ENCODE assay signal across 1 cellular context in genomic region chr9:136847827-136848392, GRCh38.
TF ChIP-seq lines count a peak whose summit lies in the region.

No MANE protein-coding gene starts in this region.

TF ChIP-seq in K562, 482 proteins besides CTCF, POLR2A, EP300 and RAD21 (continues in another document):
- TF ChIP-seq MBD1 (CRISPR knock-in tag; IDR thresholded peaks at IDR 0.05), result no peak
- no peak for TF ChIP-seq ZNF589 (CRISPR knock-in tag; IDR thresholded peaks at IDR 0.05; ENCODE audit: low read depth)
- TF ChIP-seq RNF219 (CRISPR knock-in tag; IDR thresholded peaks at IDR 0.05), result no peak
- TF ChIP-seq ZNF165 (CRISPR knock-in tag; IDR thresholded peaks at IDR 0.05; ENCODE audit: borderline replicate concordance), result peak; percentile 70; the same call in 1 of the 2 replicates
- no peak for TF ChIP-seq SETDB1 (IDR thresholded peaks at IDR 0.05; ENCODE audit: low read length)
- peak; percentile 29 for TF ChIP-seq FIP1L1 (IDR thresholded peaks at IDR 0.05; ENCODE audit: low read depth, low read length, poor library complexity, severe bottlenecking)
- TF ChIP-seq ZNF717 (CRISPR knock-in tag; IDR thresholded peaks at IDR 0.05), result no peak
- TF ChIP-seq ZBTB40 (IDR thresholded peaks at IDR 0.05), result no peak; the same call in 1 of the 2 replicates
- TF ChIP-seq ZBTB40 (CRISPR knock-in tag; IDR thresholded peaks at IDR 0.05), result no peak
- TF ChIP-seq MAZ (CRISPR knock-in tag; conservative IDR thresholded peaks at IDR 0.05 in 1 of 2, IDR thresholded peaks at IDR 0.05 in 1 of 2), result peak in 1 of 2 experiments; percentile 56; a peak in 1 of 4 replicates
- TF ChIP-seq E2F3 (CRISPR knock-in tag; IDR thresholded peaks at IDR 0.05), result no peak
- TF ChIP-seq FOXA1 (IDR thresholded peaks at IDR 0.05; ENCODE audit: borderline replicate concordance), result no peak
- TF ChIP-seq PTBP1 (IDR thresholded peaks at IDR 0.05; ENCODE audit: low read depth, low read length), result no peak
- no peak for TF ChIP-seq ZNF277 (CRISPR knock-in tag; IDR thresholded peaks at IDR 0.05; ENCODE audit: borderline replicate concordance)
- TF ChIP-seq SRSF7 (optimal IDR thresholded peaks at IDR 0.05; ENCODE audit: low read depth, low read length), result no peak
- no peak for TF ChIP-seq POLR3G (IDR thresholded peaks at IDR 0.05; ENCODE audit: extremely low read depth, insufficient read length, insufficient replicate concordance)
- TF ChIP-seq ELF1 (tag; IDR thresholded peaks at IDR 0.05), result no peak
- TF ChIP-seq ZNF224 (CRISPR knock-in tag; IDR thresholded peaks at IDR 0.05), result peak; percentile 59; the same call in 1 of the 2 replicates
- no peak for TF ChIP-seq ZNF780A (CRISPR knock-in tag; IDR thresholded peaks at IDR 0.05)
- no peak for TF ChIP-seq RFX7 (CRISPR knock-in tag; IDR thresholded peaks at IDR 0.05)
- no peak for TF ChIP-seq ATF4 (CRISPR knock-in tag; IDR thresholded peaks at IDR 0.05)
- TF ChIP-seq TBP (optimal IDR thresholded peaks at IDR 0.05; ENCODE audit: low read depth, low read length), result no peak
- no peak for TF ChIP-seq NFE2 (IDR thresholded peaks at IDR 0.05; ENCODE audit: low read depth)
- TF ChIP-seq MEF2D (tag; conservative IDR thresholded peaks at IDR 0.05; ENCODE audit: low read depth), result no peak
- TF ChIP-seq ZNF174 (CRISPR knock-in tag; IDR thresholded peaks at IDR 0.05), result no peak
- TF ChIP-seq POLR3A (IDR thresholded peaks at IDR 0.05; ENCODE audit: borderline replicate concordance, extremely low read depth, insufficient read depth, insufficient read length), result no peak
- no peak for TF ChIP-seq HSF4 (CRISPR knock-in tag; IDR thresholded peaks at IDR 0.05; ENCODE audit: borderline replicate concordance)
- TF ChIP-seq CHAMP1 (IDR thresholded peaks at IDR 0.05), result no peak
- peak; percentile 83 for TF ChIP-seq KDM5B (IDR thresholded peaks at IDR 0.05; ENCODE audit: insufficient replicate concordance, low read depth, low read length)
- no peak for TF ChIP-seq ZNF184 (CRISPR knock-in tag; IDR thresholded peaks at IDR 0.05)
- TF ChIP-seq ZNF436 (CRISPR knock-in tag; IDR thresholded peaks at IDR 0.05), result no peak
- TF ChIP-seq HMG20A (CRISPR knock-in tag; conservative IDR thresholded peaks at IDR 0.05), result no peak
- no peak for TF ChIP-seq PPARD (CRISPR knock-in tag; IDR thresholded peaks at IDR 0.05)
- peak; percentile 61; the same call in 1 of the 2 replicates for TF ChIP-seq FOXK1 (CRISPR knock-in tag; IDR thresholded peaks at IDR 0.05; ENCODE audit: borderline replicate concordance)
- no peak for TF ChIP-seq NFYB (IDR thresholded peaks at IDR 0.05; ENCODE audit: extremely low read depth, insufficient read length)
- TF ChIP-seq SMAD2 (IDR thresholded peaks at IDR 0.05; ENCODE audit: low read depth, low read length), result no peak
- TF ChIP-seq TEAD2 (tag; IDR thresholded peaks at IDR 0.05), result no peak
- no peak for TF ChIP-seq HDAC2 (IDR thresholded peaks at IDR 0.05)
- peak; percentile 84 to 93 for TF ChIP-seq UBTF (IDR thresholded peaks at IDR 0.05; ENCODE audit: borderline replicate concordance in 1 of 2, low read depth in 2 of 2, low read length in 2 of 2)
- TF ChIP-seq GTF2E2 (tag; IDR thresholded peaks at IDR 0.05), result no peak
- no peak for TF ChIP-seq CTCFL (IDR thresholded peaks at IDR 0.05; ENCODE audit: borderline replicate concordance, insufficient read depth, low read depth, low read length, poor library complexity, severe bottlenecking)
